In genomic region chr11:118645066-118645715, GRCh38 we compare ENCODE assay signal across 1 cellular context.
TF ChIP-seq lines count a peak whose summit lies in the region.

No MANE protein-coding gene starts in this region.

TF ChIP-seq in K562, 482 proteins besides CTCF, POLR2A, EP300 and RAD21 (continued from another document):
- no peak for TF ChIP-seq HMBOX1 (IDR thresholded peaks at IDR 0.05)
- TF ChIP-seq SPI1 (IDR thresholded peaks at IDR 0.05; ENCODE audit: borderline replicate concordance, low read depth, low read length): 0 out of 2 replicates have a peak, but pooled peaks have one; percentile 5
- TF ChIP-seq CTCFL (IDR thresholded peaks at IDR 0.05; ENCODE audit: borderline replicate concordance, insufficient read depth, low read depth, low read length, poor library complexity, severe bottlenecking): no peak
- no peak for TF ChIP-seq ZFPM2 (CRISPR knock-in tag; IDR thresholded peaks at IDR 0.05)
- no peak for TF ChIP-seq PTTG1 (tag; IDR thresholded peaks at IDR 0.05; ENCODE audit: low read depth)
- no peak for TF ChIP-seq ZNF589 (CRISPR knock-in tag; IDR thresholded peaks at IDR 0.05; ENCODE audit: low read depth)
